ENCODE assay signal across 38 cellular contexts in the genomic region with DNA sequence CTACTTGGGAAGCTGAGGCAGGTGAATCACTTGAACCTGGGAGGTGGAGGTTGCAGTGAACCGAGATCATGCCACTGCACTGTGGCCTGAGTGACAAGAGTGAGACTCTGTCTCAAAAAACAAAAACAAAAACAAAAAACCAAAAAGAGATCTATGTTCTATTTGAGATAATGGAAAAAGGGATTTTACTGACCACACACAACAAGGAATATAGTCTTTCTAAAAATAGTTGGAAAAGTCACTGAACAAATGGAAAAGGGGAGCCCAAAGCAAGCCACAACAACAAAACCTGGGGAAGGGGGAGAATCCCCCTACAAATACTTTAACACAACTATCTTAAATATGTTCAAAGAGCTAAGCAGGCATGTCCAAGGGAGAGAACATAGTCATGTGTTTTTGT. TPM values are rescaled to one million over a fixed set of nuclear protein-coding genes. Genes with fewer than 3 reads are reported as not detected.
"Had no signal": no experiment of that assay in that cellular context is flagged by ENCODE, and none has a peak within 500 bp of the region (broad histone marks: within the 10 kb centered on the region; RNA-seq: fewer than 3 reads in every experiment).

No MANE protein-coding gene starts in this region.

- H3K27me3 ChIP-seq: MG63 had no signal

- DNase-seq: Karpas-422, Kasumi-1, MG63, MM.1S, MV-4-11, NCI-H1048, NCI-H1092, NCI-H1092 treated with DMSO at 0.1 percent for 48 hours, NCI-H1105, NCI-H1105 treated with DMSO at 0.1 percent for 48 hours, NCI-H1417, NCI-H1417 treated with DMSO at 0.1 percent for 48 hours, NCI-H1436, NCI-H1436 treated with DMSO at 0.1 percent for 48 hours, NCI-H146, NCI-H1694, NCI-H1694 treated with DMSO at 0.1 percent for 48 hours, NCI-H187, NCI-H187 treated with DMSO at 0.1 percent for 48 hours, NCI-H1930, NCI-H2029, NCI-H2029 treated with DMSO at 0.1 percent for 48 hours, NCI-H2081, NCI-H2081 treated with DMSO at 0.1 percent for 48 hours, NCI-H2107, NCI-H2171, NCI-H2171 treated with DMSO at 0.1 percent for 48 hours, NCI-H2227 treated with DMSO at 0.1 percent for 48 hours, NCI-H226, NCI-H345, NCI-H446, NCI-H446 treated with DMSO at 0.1 percent for 48 hours, NCI-H510A, NCI-H510A treated with DMSO at 0.1 percent for 48 hours had no signal

- H3K36me3 ChIP-seq: MG63 had no signal

- H3K4me3 ChIP-seq: MG63 had no signal

RNA-seq across cellular contexts. Expression of a gene that starts 37.4 kb away (rescaled TPM):
- total RNA-seq: LHCN-M2, M059J, MCF 10A, NCI-H460 had no signal
